Comparison of ENCODE assay signal across 26 cellular contexts in the genomic region with DNA sequence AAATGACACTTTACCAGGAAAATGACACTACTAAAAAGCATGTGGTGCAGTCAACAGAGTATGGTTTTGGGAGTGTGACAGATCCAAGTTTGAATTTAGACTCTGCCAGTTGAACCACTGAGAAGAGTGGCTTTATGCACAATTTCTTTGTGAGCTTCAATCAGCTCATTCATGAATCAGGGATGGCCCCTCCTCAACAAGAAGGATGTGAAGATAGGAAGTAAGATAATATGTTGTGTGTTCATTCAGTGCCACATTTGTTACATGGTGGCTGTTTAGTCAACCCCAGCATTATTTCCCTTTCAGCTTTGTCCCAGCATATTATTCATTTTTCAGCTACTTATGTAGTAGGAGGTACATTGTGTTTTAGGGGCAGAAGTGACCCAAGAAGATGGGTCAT.
"Had no signal": no experiment of that assay in that cellular context is flagged by ENCODE, and none has a peak within 500 bp of the region (broad histone marks: within the 10 kb centered on the region; RNA-seq: fewer than 3 reads in every experiment).

No MANE protein-coding gene starts in this region.

- H3K27ac ChIP-seq: ascending aorta, brain microvascular endothelial cell, coronary artery, dorsolateral prefrontal cortex, esophagus muscularis mucosa, foreskin keratinocyte, gastroesophageal sphincter, heart right ventricle, VCaP had no signal

- H3K27me3 ChIP-seq: ascending aorta, brain microvascular endothelial cell, dorsolateral prefrontal cortex, esophagus muscularis mucosa, foreskin keratinocyte, gastroesophageal sphincter, heart right ventricle had no signal

- H3K4me1 ChIP-seq: ascending aorta, esophagus muscularis mucosa, foreskin keratinocyte, gastroesophageal sphincter, heart right ventricle had no signal

- ATAC-seq: activated T-cell treated with anti-CD3 and anti-CD28 coated beads, Interleukin-2, amount 50 U/mL, for 4 hours; activated T-helper 17 cell treated with anti-CD3 and anti-CD28 coated beads, Interleukin-2, amount 50 U/mL, for 72 hours; foreskin keratinocyte; gastroesophageal sphincter; heart right ventricle; WTC11 had no signal

- H3K4me3 ChIP-seq: ascending aorta, coronary artery, dorsolateral prefrontal cortex, esophagus muscularis mucosa, gastroesophageal sphincter, heart right ventricle had no signal

- DNase-seq: activated CD4-positive, alpha-beta memory T cell treated with anti-CD3 and anti-CD28 coated beads, Interleukin-2, amount 10 ng/mL, durations not matched to agents 7 days and 5 days; activated CD4-positive, alpha-beta T cell treated with anti-CD3 and anti-CD28 coated beads for 1 hour; activated CD4-positive, alpha-beta T cell treated with anti-CD3 and anti-CD28 coated beads for 4 hours; activated CD4-positive, alpha-beta T cell treated with anti-CD3 and anti-CD28 coated beads, Interleukin-2, amount 10 ng/mL, durations not matched to agents 7 days and 5 days; activated CD4-positive, alpha-beta T cell treated with anti-CD3 and anti-CD28 coated beads, Interleukin-2, amount 50 U/mL, for 4 hours; activated effector memory CD4-positive, alpha-beta T cell treated with Interleukin-2 at 50 U/mL for 16 hours; activated gamma-delta T cell treated with Interleukin-2 at 50 U/mL for 16 hours; activated naive CD4-positive, alpha-beta T cell treated with anti-CD3 and anti-CD28 coated beads, Interleukin-2, amount 50 U/mL, for 16 hours; activated naive CD4-positive, alpha-beta T cell treated with Interleukin-2 at 50 U/mL for 16 hours; activated naive CD8-positive, alpha-beta T cell treated with anti-CD3 and anti-CD28 coated beads for 36 hours; activated T-cell treated with anti-CD3 and anti-CD28 coated beads, Interleukin-2, amount 50 U/mL, for 4 hours; brain microvascular endothelial cell; dorsolateral prefrontal cortex; effector memory CD4-positive, alpha-beta T cell; endodermal cell; erythroblast; foreskin keratinocyte; heart right ventricle; SW 1271 had no signal

- H3K9me3 ChIP-seq: ascending aorta, esophagus muscularis mucosa, gastroesophageal sphincter, heart right ventricle had no signal
